Comparison of ENCODE assay signal across 1 cellular context in genomic region chr19:39085392-39085791, GRCh38.
TF ChIP-seq lines count a peak whose summit lies in the region.

No MANE protein-coding gene starts in this region.

TF ChIP-seq in GM23338, 12 proteins besides CTCF, POLR2A, EP300 and RAD21 (continued from another document):
- TF ChIP-seq ZNF462 (CRISPR knock-in tag; IDR thresholded peaks at IDR 0.05) (no peak), POLR2AphosphoS5 (IDR thresholded peaks at IDR 0.05; ENCODE audit: low read depth) (no peak), ETS1 (IDR thresholded peaks at IDR 0.05) (no peak), ZNF114 (CRISPR knock-in tag; IDR thresholded peaks at IDR 0.05) (no peak), CREB1 (CRISPR knock-in tag; IDR thresholded peaks at IDR 0.05; ENCODE audit: low read depth) (no peak), REST (IDR thresholded peaks at IDR 0.05; ENCODE audit: unreplicated experiment) (no peak), STAT1 (IDR thresholded peaks at IDR 0.05; ENCODE audit: unreplicated experiment) (no peak), ZNF331 (CRISPR knock-in tag; IDR thresholded peaks at IDR 0.05; ENCODE audit: low read depth) (no peak), EZH2 (IDR thresholded peaks at IDR 0.05; ENCODE audit: low read depth, unreplicated experiment) (no peak), JUNB (IDR thresholded peaks at IDR 0.05; ENCODE audit: unreplicated experiment) (no peak), NANOG (IDR thresholded peaks at IDR 0.05; ENCODE audit: borderline replicate concordance) (no peak)
TF ChIP-seq in GM23338: peak in this region for 0.
